In genomic region chr2:190098851-190099250, GRCh38 we compare ENCODE assay signal across 41 cellular contexts. TPM values are rescaled to one million over a fixed set of nuclear protein-coding genes. Genes with fewer than 3 reads are reported as not detected.
"Had no signal": no experiment of that assay in that cellular context is flagged by ENCODE, and none has a peak within 500 bp of the region (broad histone marks: within the 10 kb centered on the region; RNA-seq: fewer than 3 reads in every experiment).

No MANE protein-coding gene starts in this region.

- H3K27ac ChIP-seq: ascending aorta, brain microvascular endothelial cell, Peyer's patch, RWPE1, WERI-Rb-1 had no signal

- H3K36me3 ChIP-seq: ascending aorta, brain microvascular endothelial cell, MG63, Peyer's patch, WERI-Rb-1 had no signal

- H3K4me3 ChIP-seq: ascending aorta, MG63, Peyer's patch had no signal

- DNase-seq: activated CD4-positive, alpha-beta T cell treated with anti-CD3 and anti-CD28 coated beads for 1 hour; activated CD4-positive, alpha-beta T cell treated with anti-CD3 and anti-CD28 coated beads for 48 hours; activated CD4-positive, CD25-positive, alpha-beta regulatory T cell; activated CD8-positive, alpha-beta T cell treated with anti-CD3 and anti-CD28 coated beads for 36 hours; activated effector memory CD4-positive, alpha-beta T cell treated with anti-CD3 and anti-CD28 coated beads, Interleukin-2, amount 50 U/mL, for 16 hours; activated naive CD4-positive, alpha-beta T cell treated with Interleukin-2 at 50 U/mL for 16 hours; activated naive CD8-positive, alpha-beta T cell treated with anti-CD3 and anti-CD28 coated beads, Interleukin-2, amount 10 ng/mL, durations not matched to agents 7 days and 5 days; activated T-cell treated with anti-CD3 and anti-CD28 coated beads, Interleukin-2, amount 50 U/mL, for 1 hour; activated T-cell treated with anti-CD3 and anti-CD28 coated beads, Interleukin-2, amount 50 U/mL, for 72 hours; amygdala; brain microvascular endothelial cell; central memory CD4-positive, alpha-beta T cell; Karpas-422; KBM-7; MG63; NCI-H1048; NCI-H1105 treated with DMSO at 0.1 percent for 48 hours; NCI-H1436; NCI-H1694; NCI-H1930; NCI-H2081 treated with DMSO at 0.1 percent for 48 hours; NCI-H2171; NCI-H510A; NCI-H526; NCI-H748 treated with DMSO at 0.1 percent for 48 hours; NK-92 treated with Interleukin-12 subunit alpha and Interleukin-12 subunit beta, amount 100 ng/mL, for 24 hours; PC-3; Peyer's patch; SIG-M5; SW 1271; T-helper 1 cell; T-helper 2 cell; T-helper 9 cell; WERI-Rb-1 had no signal

- H3K27me3 ChIP-seq: ascending aorta, brain microvascular endothelial cell, MG63, Peyer's patch had no signal

- H3K4me1 ChIP-seq: ascending aorta had no signal

- ATAC-seq: activated CD8-positive, alpha-beta T cell treated with anti-CD3 and anti-CD28 coated beads for 36 hours; activated T-cell treated with anti-CD3 and anti-CD28 coated beads, Interleukin-2, amount 50 U/mL, for 72 hours; activated T-helper 17 cell treated with anti-CD3 and anti-CD28 coated beads, Interleukin-2, amount 50 U/mL, for 72 hours; PC-3; Right ventricle myocardium inferior; SK-N-SH treated with all-trans-retinoic acid at 6 μM for 48 hours had no signal

- H3K9me3 ChIP-seq: ascending aorta, Peyer's patch had no signal

RNA-seq across cellular contexts. Expression of gene MSTN, which starts 36.3 kb away (rescaled TPM):
- total RNA-seq: activated CD8-positive, alpha-beta memory T cell treated with anti-CD3 and anti-CD28 coated beads for 36 hours; activated CD8-positive, alpha-beta T cell treated with anti-CD3 and anti-CD28 coated beads for 36 hours; activated naive CD8-positive, alpha-beta T cell treated with anti-CD3 and anti-CD28 coated beads, Interleukin-2, amount 10 ng/mL, durations not matched to agents 7 days and 5 days; activated T-cell treated with anti-CD3 and anti-CD28 coated beads, Interleukin-2, amount 50 U/mL, for 72 hours; ascending aorta; PC-3; Right ventricle myocardium inferior; SK-MEL-5 had no signal
